Comparison of ENCODE assay signal across 8 cellular contexts in the genomic region with DNA sequence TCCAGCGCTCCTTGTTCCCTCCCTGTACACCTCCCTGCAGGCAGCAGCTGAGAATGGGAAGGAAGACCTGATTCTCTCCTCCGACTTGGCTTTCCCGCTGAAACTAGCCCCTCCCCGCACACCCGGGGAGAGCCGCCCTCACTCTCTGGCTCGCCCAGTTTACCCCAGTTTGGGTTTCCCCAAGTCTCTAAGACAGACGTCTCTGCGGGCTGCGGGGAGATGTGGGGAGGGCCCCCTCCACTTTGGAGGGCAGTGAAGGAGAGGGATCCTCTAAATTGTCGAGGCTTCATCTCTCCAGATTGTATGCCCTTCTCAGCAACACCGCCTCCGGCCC.
DNase-seq lines count a peak whose midpoint lies in the region; ATAC-seq and TF ChIP-seq lines count a peak whose summit lies in the region.

No MANE protein-coding gene starts in this region.

- no peaks in the 10 kb centered on the region for H4K20me1 ChIP-seq in DOHH2 (ENCODE audit: control insufficient read depth, insufficient read depth, low read depth, low read length)

- H3K4me2 ChIP-seq in DOHH2 (ENCODE audit: low read length): peak overlapping the region; percentile 21; the same call in 1 of the 2 replicates

- in situ Hi-C loops in KBM-7 (cut with MboI; ENCODE audit: low pct_unique_long_range_greater_than_20kb, low sequenced_read_pairs): no loop called here

- no peak for TF ChIP-seq CTCF in DOHH2 (IDR thresholded peaks at IDR 0.05; ENCODE audit: low read depth, low read length, poor library complexity, severe bottlenecking)

- no peaks in the 10 kb centered on the region for H3K36me3 ChIP-seq in DOHH2 (ENCODE audit: control insufficient read depth, low read length)
- peaks cover 6% of the 10 kb centered on the region for H3K36me3 ChIP-seq in iPS-18a (ENCODE audit: control insufficient read depth, low read depth, low read length)

- H3K4me1 ChIP-seq in DOHH2 (ENCODE audit: control insufficient read depth, low read length) (peaks cover 40% of the 10 kb centered on the region), iPS-18a (ENCODE audit: control insufficient read depth, low read depth, low read length) (peaks cover 17% of the 10 kb centered on the region)

- DNase-seq in NCI-H69 (lab: John Stamatoyannopoulos, UW): peak; percentile 83
- DNase-seq in activated gamma-delta T cell treated with anti-CD3 and anti-CD28 coated beads, Interleukin-2, amount 50 U/mL, for 16 hours (ENCODE audit: low read depth): peak; percentile 29
- peak; percentile 35 to 50 for DNase-seq in stimulated activated CD4-positive, alpha-beta T cell treated with anti-CD3 and anti-CD28 coated beads, Interleukin-4, amount 100 ng/mL, for 4 hours
- no peak for DNase-seq in AG20443 (ENCODE audit: low spot score)
- DNase-seq in KBM-7: no peak

- ATAC-seq in HG02571 (IDR thresholded peaks at IDR 0.05; ENCODE audit: unreplicated experiment): no peak

- H3K4me3 ChIP-seq in DOHH2 (ENCODE audit: low read length): no peak overlapping the region
- H3K4me3 ChIP-seq in iPS-18a (ENCODE audit: low read length): peak overlapping the region; percentile 89

- H3K27me3 ChIP-seq in DOHH2 (ENCODE audit: control insufficient read depth, low read length): peaks cover 7% of the 10 kb centered on the region
- peaks cover 5% of the 10 kb centered on the region for H3K27me3 ChIP-seq in iPS-18a (ENCODE audit: control insufficient read depth, insufficient read depth, low read length)

- H3K9ac ChIP-seq in iPS-18a (ENCODE audit: low read length): peak overlapping the region; percentile 73

- no peaks in the 10 kb centered on the region for H3K9me3 ChIP-seq in DOHH2 (ENCODE audit: control insufficient read depth, insufficient read depth, low read length)
- H3K9me3 ChIP-seq in iPS-18a (ENCODE audit: control insufficient read depth, low read depth, low read length): no peaks in the 10 kb centered on the region

- no peaks in the 10 kb centered on the region for H3K9me2 ChIP-seq in DOHH2 (replicated peaks; ENCODE audit: control insufficient read depth, low read length)

- H3K79me2 ChIP-seq in DOHH2 (ENCODE audit: control insufficient read depth, low read length): no peaks in the 10 kb centered on the region

- no peaks in the 10 kb centered on the region for H3F3A ChIP-seq in DOHH2 (ENCODE audit: control insufficient read depth, insufficient read depth)

- H3K27ac ChIP-seq in DOHH2 (ENCODE audit: low read depth, low read length) (no peak overlapping the region), iPS-18a (ENCODE audit: low read length) (peak overlapping the region; percentile 18)

Comparison
In these comparisons a context has a peak if more than half of its experiments do, and no peak if none do; other contexts are left out.
1. DNase-seq: peak in NCI-H69 (single experiment), activated gamma-delta T cell treated with anti-CD3 and anti-CD28 coated beads, Interleukin-2, amount 50 U/mL, for 16 hours (single experiment) and stimulated activated CD4-positive, alpha-beta T cell treated with anti-CD3 and anti-CD28 coated beads, Interleukin-4, amount 100 ng/mL, for 4 hours (2 of 2); none in AG20443 (single experiment) and KBM-7 (single experiment).